Comparison of ENCODE assay signal across 8 cellular contexts in the genomic region with DNA sequence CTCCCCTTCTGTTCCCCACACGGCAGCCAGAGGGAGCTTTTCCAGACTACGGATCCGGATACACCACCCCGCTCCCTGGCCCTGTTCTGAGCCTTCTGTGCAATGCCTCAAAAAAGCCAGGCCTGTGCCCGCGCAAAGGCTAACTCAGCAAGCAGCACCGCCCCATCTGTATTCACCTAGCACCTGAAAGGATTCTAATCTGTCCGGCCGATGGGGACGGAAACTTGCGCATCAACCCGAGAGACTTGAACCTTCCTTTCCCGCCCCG. TPM values are rescaled to one million over a fixed set of nuclear protein-coding genes. Genes with fewer than 3 reads are reported as not detected.
A peak's percentile ranks its signal among the peaks of the same experiment; 100 is the strongest.
DNase-seq lines count a peak whose midpoint lies in the region; ATAC-seq and TF ChIP-seq lines count a peak whose summit lies in the region.

No MANE protein-coding gene starts in this region.

- H3K9me3 ChIP-seq in MG63: no peaks in the 10 kb centered on the region
- no peaks in the 10 kb centered on the region for H3K9me3 ChIP-seq in heart right ventricle
- no peaks in the 10 kb centered on the region for H3K9me3 ChIP-seq in parathyroid adenoma (ENCODE audit: control insufficient read depth, low read length)

- peak overlapping the region; percentile 71 to 98 (median 94) for H3K27ac ChIP-seq in heart right ventricle
- H3K27ac ChIP-seq in parathyroid adenoma: peak overlapping the region; percentile 92

- TF ChIP-seq CTCF in AG09309 (IDR thresholded peaks at IDR 0.05; ENCODE audit: control insufficient read depth, insufficient read depth, low read depth, low read length, missing control alignments) (peak; percentile 83), heart right ventricle (IDR thresholded peaks at IDR 0.05) (peak in 7 of 9 donors; percentile 42 to 64 (median 56)), parathyroid adenoma (IDR thresholded peaks at IDR 0.05) (no peak)

- intact Hi-C loops in heart right ventricle (cut with DNase I): loop anchor here in 3 of 10 donors (1.0 to 2.0 kb wide), 4 partner anchors 20 to 56 kb away; a partner anchor contains a TSS

- H3K27me3 ChIP-seq in MG63 (no peaks in the 10 kb centered on the region), heart right ventricle (no peaks in the 10 kb centered on the region), parathyroid adenoma (ENCODE audit: control insufficient read depth, insufficient read depth, low read length) (no peaks in the 10 kb centered on the region)

- H3K79me2 ChIP-seq in parathyroid adenoma: peaks cover 36% of the 10 kb centered on the region

- H3K36me3 ChIP-seq in MG63 (peaks cover 17% of the 10 kb centered on the region), heart right ventricle (peaks cover 0 to 24% (median 16%) of the 10 kb centered on the region in 9 donors), parathyroid adenoma (ENCODE audit: control insufficient read depth, insufficient read depth, low read length) (no peaks in the 10 kb centered on the region)

- H3K4me2 ChIP-seq in parathyroid adenoma (ENCODE audit: low read length): peak overlapping the region; percentile 75

- H3K4me3 ChIP-seq in AG09309 (ENCODE audit: control insufficient read depth, low read depth, low read length) (peak overlapping the region; percentile 63), MG63 (peak overlapping the region; percentile 71), heart right ventricle (peak overlapping the region; percentile 56 to 98 (median 82)), parathyroid adenoma (ENCODE audit: low read depth, low read length) (peak overlapping the region; percentile 91)

- peak; percentile 14 for DNase-seq in AG09309 (ENCODE audit: low read depth)
- DNase-seq in MG63: peak; percentile 80
- DNase-seq in SK-MEL-5 (ENCODE audit: low read depth, low spot score): peak; percentile 60
- DNase-seq in amniotic stem cell (lab: John Stamatoyannopoulos, UW): peak; percentile 66
- peak; percentile 62 to 68 for DNase-seq in heart right ventricle

- peak overlapping the region; percentile 95 for H3K9ac ChIP-seq in parathyroid adenoma

- WGBS in heart right ventricle, 2 donors: 0 to 1% methylated on average over 14 of the region's 14 CpGs

- peak; percentile 6 for ATAC-seq in GM18907 (IDR thresholded peaks at IDR 0.05; ENCODE audit: unreplicated experiment)
- peak; percentile 52 to 75 (median 64) for ATAC-seq in heart right ventricle
- no peak for ATAC-seq in GM21529 (IDR thresholded peaks at IDR 0.05; ENCODE audit: unreplicated experiment)

- H2AFZ ChIP-seq in parathyroid adenoma: peak overlapping the region; percentile 83

- H3K4me1 ChIP-seq in heart right ventricle: peaks cover 11 to 60% (median 45%) of the 10 kb centered on the region in 9 donors
- H3K4me1 ChIP-seq in parathyroid adenoma: peaks cover 13% of the 10 kb centered on the region

- in situ Hi-C loops in SK-MEL-5 (cut with HindIII; ENCODE audit: low pct_unique_long_range_greater_than_20kb, low sequenced_read_pairs): no loop called here

RNA-seq across cellular contexts. Expression of a gene that starts 0.6 kb away (rescaled TPM):
- total RNA-seq in MG63 (2014; rRNA removed; shearing (Covaris generic); ENCODE audit: low replicate concordance): 8.3 and 24.7 TPM in 2 replicates
- total RNA-seq in SK-MEL-5 (2014; rRNA removed; shearing (Covaris generic)): 1.9 and 3.3 TPM in 2 replicates
- 9.3 and 12.6 TPM in 2 replicates for polyA plus RNA-seq in SK-MEL-5 (2015; cell fraction: cytosol; rRNA removed)
- 6.0 and 8.2 TPM in 2 replicates for polyA plus RNA-seq in SK-MEL-5 (2015; cell fraction: nucleus; rRNA removed)
- total RNA-seq in heart right ventricle: 10 to 100 TPM in 5 of 10 donors, 1 to 10 TPM in 5; 7.7 to 13.3 (median 9.7) TPM
- polyA plus RNA-seq in heart right ventricle: 1 to 10 TPM; 7.1 to 8.7 TPM

RNA-seq across cellular contexts. Expression of a gene that starts 7.2 kb away (rescaled TPM):
- total RNA-seq in MG63 (2014; rRNA removed; shearing (Covaris generic); ENCODE audit: low replicate concordance): 5.5 and 13.0 TPM in 2 replicates
- total RNA-seq in SK-MEL-5 (2014; rRNA removed; shearing (Covaris generic)): 0.13 and 0.16 TPM in 2 replicates
- 0.31 TPM in 1 of 2 replicates, not detected in the other for polyA plus RNA-seq in SK-MEL-5 (2015; cell fraction: cytosol; rRNA removed)
- 0.05 and 1.4 TPM in 2 replicates for polyA plus RNA-seq in SK-MEL-5 (2015; cell fraction: nucleus; rRNA removed)
- total RNA-seq in heart right ventricle: 1 to 10 TPM; 2.2 to 4.9 (median 3.9) TPM
- polyA plus RNA-seq in heart right ventricle: 1 to 10 TPM; 7.4 to 7.9 TPM

RNA-seq across cellular contexts. Expression of a gene that starts 24.8 kb away (rescaled TPM):
- 352 and 641 TPM in 2 replicates for total RNA-seq in MG63 (2014; rRNA removed; shearing (Covaris generic); ENCODE audit: low replicate concordance)
- total RNA-seq in SK-MEL-5 (2014; rRNA removed; shearing (Covaris generic)): 346 and 425 TPM in 2 replicates
- 376 and 392 TPM in 2 replicates for polyA plus RNA-seq in SK-MEL-5 (2015; cell fraction: cytosol; rRNA removed)
- polyA plus RNA-seq in SK-MEL-5 (2015; cell fraction: nucleus; rRNA removed): 707 and 730 TPM in 2 replicates
- 100 to 1,000 TPM; 121 to 163 (median 150) TPM for total RNA-seq in heart right ventricle
- 100 to 1,000 TPM; 105 to 129 TPM for polyA plus RNA-seq in heart right ventricle

RNA-seq across cellular contexts. Expression of a gene that starts 35.9 kb away (rescaled TPM):
- total RNA-seq in MG63 (2014; rRNA removed; shearing (Covaris generic); ENCODE audit: low replicate concordance): 50.3 and 58.8 TPM in 2 replicates
- 82.6 and 89.4 TPM in 2 replicates for total RNA-seq in SK-MEL-5 (2014; rRNA removed; shearing (Covaris generic))
- 132 and 169 TPM in 2 replicates for polyA plus RNA-seq in SK-MEL-5 (2015; cell fraction: cytosol; rRNA removed)
- polyA plus RNA-seq in SK-MEL-5 (2015; cell fraction: nucleus; rRNA removed): 44.7 and 45.9 TPM in 2 replicates
- 100 to 1,000 TPM; 123 to 151 (median 131) TPM for total RNA-seq in heart right ventricle
- 100 to 1,000 TPM; 239 to 349 TPM for polyA plus RNA-seq in heart right ventricle

RNA-seq across cellular contexts. Expression of a gene that starts 39.4 kb away (rescaled TPM):
- total RNA-seq in MG63 (2014; rRNA removed; shearing (Covaris generic); ENCODE audit: low replicate concordance): 132 and 239 TPM in 2 replicates
- total RNA-seq in SK-MEL-5 (2014; rRNA removed; shearing (Covaris generic)): 82.8 and 85.3 TPM in 2 replicates
- polyA plus RNA-seq in SK-MEL-5 (2015; cell fraction: cytosol; rRNA removed): 99.9 and 125 TPM in 2 replicates
- polyA plus RNA-seq in SK-MEL-5 (2015; cell fraction: nucleus; rRNA removed): 35.6 and 108 TPM in 2 replicates
- total RNA-seq in heart right ventricle: 100 to 1,000 TPM; 107 to 146 (median 122) TPM
- 100 to 1,000 TPM in 1 of 2 donors, 10 to 100 TPM in 1; 45.4 to 115 TPM for polyA plus RNA-seq in heart right ventricle

Comparison
In these comparisons a context has a peak if more than half of its experiments do, and no peak if none do; other contexts are left out.
1. DNase-seq: peak in every context shown above with its lines; median percentile 80 in MG63; 66 in amniotic stem cell; 65 in heart right ventricle; 60 in SK-MEL-5; 14 in AG09309.